Comparison of ENCODE assay signal across 31 cellular contexts in genomic region chr11:82944198-82944597, GRCh38. TPM values are rescaled to one million over a fixed set of nuclear protein-coding genes. Genes with fewer than 3 reads are reported as not detected.
"Had no signal": no experiment of that assay in that cellular context is flagged by ENCODE, and none has a peak within 500 bp of the region (broad histone marks: within the 10 kb centered on the region; RNA-seq: fewer than 3 reads in every experiment).

No MANE protein-coding gene starts in this region.

- H3K9me3 Mint-ChIP-seq: effector memory CD8-positive, alpha-beta T cell had no signal

- H3K36me3 Mint-ChIP-seq: T-cell had no signal

- H3K4me3 ChIP-seq: body of pancreas, esophagus squamous epithelium, gastroesophageal sphincter, heart right ventricle had no signal

- H3K27me3 ChIP-seq: body of pancreas, esophagus squamous epithelium, gastroesophageal sphincter, heart right ventricle had no signal

- H3K9me3 ChIP-seq: body of pancreas, esophagus squamous epithelium, gastroesophageal sphincter had no signal

- H3K27ac Mint-ChIP-seq: activated CD4-positive, alpha-beta memory T cell treated with anti-CD3 and anti-CD28 coated beads, Interleukin-2, amount 10 ng/mL, durations not matched to agents 7 days and 5 days; activated CD4-positive, alpha-beta T cell treated with anti-CD3 and anti-CD28 coated beads for 36 hours; activated CD4-positive, alpha-beta T cell treated with anti-CD3 and anti-CD28 coated beads, Interleukin-2, amount 10 ng/mL, durations not matched to agents 24 days and 14 days; activated naive CD4-positive, alpha-beta T cell treated with anti-CD3 and anti-CD28 coated beads, Interleukin-2, amount 10 ng/mL, durations not matched to agents 7 days and 5 days; activated naive CD4-positive, alpha-beta T cell treated with anti-CD3 and anti-CD28 coated beads, Interleukin-2, amount 50 U/mL, for 72 hours; activated naive CD8-positive, alpha-beta T cell treated with anti-CD3 and anti-CD28 coated beads, Interleukin-2, amount 10 ng/mL, durations not matched to agents 7 days and 5 days; activated T-cell treated with anti-CD3 and anti-CD28 coated beads, Interleukin-2, amount 50 U/mL, for 24 hours; activated T-cell treated with anti-CD3 and anti-CD28 coated beads, Interleukin-2, amount 50 U/mL, for 72 hours; effector memory CD8-positive, alpha-beta T cell; T-helper 1 cell treated with Interleukin-12 subunit alpha and Interleukin-12 subunit beta and Interleukin-4 antibody, amounts not matched to agents 30 μg/mL and 1 μg/mL, for 36 hours had no signal

- H3K4me1 Mint-ChIP-seq: activated CD4-positive, alpha-beta memory T cell treated with anti-CD3 and anti-CD28 coated beads, Interleukin-2, amount 10 ng/mL, durations not matched to agents 7 days and 5 days; activated CD4-positive, alpha-beta T cell treated with anti-CD3 and anti-CD28 coated beads, Interleukin-2, amount 10 ng/mL, durations not matched to agents 24 days and 14 days had no signal

- H3K27me3 Mint-ChIP-seq: activated CD4-positive, alpha-beta T cell treated with anti-CD3 and anti-CD28 coated beads for 36 hours; activated naive CD8-positive, alpha-beta T cell treated with anti-CD3 and anti-CD28 coated beads, Interleukin-2, amount 10 ng/mL, durations not matched to agents 7 days and 5 days; activated T-cell treated with anti-CD3 and anti-CD28 coated beads, Interleukin-2, amount 50 U/mL, for 24 hours; effector memory CD8-positive, alpha-beta T cell; T-cell had no signal

- H3K36me3 ChIP-seq: esophagus squamous epithelium, gastroesophageal sphincter, heart right ventricle, WERI-Rb-1 had no signal

- H3K27ac ChIP-seq: body of pancreas, epithelial cell of prostate, esophagus squamous epithelium, gastroesophageal sphincter, heart right ventricle, WERI-Rb-1 had no signal

- H3K4me1 ChIP-seq: body of pancreas, esophagus squamous epithelium, gastroesophageal sphincter, heart right ventricle had no signal

- H3K4me3 Mint-ChIP-seq: activated CD4-positive, alpha-beta memory T cell treated with anti-CD3 and anti-CD28 coated beads, Interleukin-2, amount 10 ng/mL, durations not matched to agents 7 days and 5 days; activated CD4-positive, alpha-beta T cell treated with anti-CD3 and anti-CD28 coated beads for 36 hours; activated CD4-positive, alpha-beta T cell treated with anti-CD3 and anti-CD28 coated beads, Interleukin-2, amount 10 ng/mL, durations not matched to agents 24 days and 14 days; activated naive CD4-positive, alpha-beta T cell treated with anti-CD3 and anti-CD28 coated beads, Interleukin-2, amount 10 ng/mL, durations not matched to agents 7 days and 5 days; activated naive CD8-positive, alpha-beta T cell treated with anti-CD3 and anti-CD28 coated beads, Interleukin-2, amount 10 ng/mL, durations not matched to agents 7 days and 5 days; activated T-cell treated with anti-CD3 and anti-CD28 coated beads, Interleukin-2, amount 50 U/mL, for 24 hours; activated T-cell treated with anti-CD3 and anti-CD28 coated beads, Interleukin-2, amount 50 U/mL, for 72 hours; effector memory CD8-positive, alpha-beta T cell; T-cell; T-helper 1 cell treated with Interleukin-12 subunit alpha and Interleukin-12 subunit beta and Interleukin-4 antibody, amounts not matched to agents 30 μg/mL and 1 μg/mL, for 36 hours had no signal

- ATAC-seq: activated CD4-positive, alpha-beta T cell treated with anti-CD3 and anti-CD28 coated beads for 36 hours; activated naive CD4-positive, alpha-beta T cell treated with anti-CD3 and anti-CD28 coated beads, Interleukin-2, amount 50 U/mL, for 72 hours; activated T-cell treated with anti-CD3 and anti-CD28 coated beads, Interleukin-2, amount 50 U/mL, for 72 hours; body of pancreas; effector memory CD8-positive, alpha-beta T cell; gastroesophageal sphincter; heart right ventricle; T-cell had no signal

- DNase-seq: activated CD4-positive, alpha-beta memory T cell treated with anti-CD3 and anti-CD28 coated beads, Interleukin-2, amount 10 ng/mL, durations not matched to agents 7 days and 5 days; activated CD4-positive, alpha-beta T cell treated with anti-CD3 and anti-CD28 coated beads for 36 hours; activated CD4-positive, alpha-beta T cell treated with anti-CD3 and anti-CD28 coated beads, Interleukin-2, amount 10 ng/mL, durations not matched to agents 24 days and 14 days; activated CD4-positive, CD25-positive, alpha-beta regulatory T cell; activated CD4-positive, CD25-positive, alpha-beta regulatory T cell treated with anti-CD3 and anti-CD28 coated beads, Interleukin-2, amount 50 U/mL, for 72 hours; activated CD8-positive, alpha-beta memory T cell treated with anti-CD3 and anti-CD28 coated beads, Interleukin-2, amount 50 U/mL, for 48 hours; activated gamma-delta T cell; activated naive CD4-positive, alpha-beta T cell; activated naive CD4-positive, alpha-beta T cell treated with anti-CD3 and anti-CD28 coated beads, Interleukin-2, amount 10 ng/mL, durations not matched to agents 7 days and 5 days; activated naive CD8-positive, alpha-beta T cell treated with anti-CD3 and anti-CD28 coated beads, Interleukin-2, amount 10 ng/mL, durations not matched to agents 7 days and 5 days; activated T-cell treated with anti-CD3 and anti-CD28 coated beads for 4 hours; activated T-cell treated with anti-CD3 and anti-CD28 coated beads, Interleukin-2, amount 50 U/mL, for 24 hours; activated T-cell treated with anti-CD3 and anti-CD28 coated beads, Interleukin-2, amount 50 U/mL, for 72 hours; amniotic stem cell; anterior cingulate cortex; body of pancreas; caudate nucleus; cortex of kidney; dermis blood vessel endothelial cell; effector CD4-positive, alpha-beta T cell; effector memory CD8-positive, alpha-beta T cell; esophagus squamous epithelium; foreskin melanocyte; heart right ventricle; T-cell; T1000; WERI-Rb-1 had no signal

RNA-seq across cellular contexts. Expression of gene DDIAS, which starts 42.7 kb away (rescaled TPM):
- total RNA-seq: body of pancreas had no signal
